Comparison of ENCODE assay signal across 14 cellular contexts in genomic region chr20:36646678-36647077, GRCh38. TPM values are rescaled to one million over a fixed set of nuclear protein-coding genes. Genes with fewer than 3 reads are reported as not detected.
A peak's percentile ranks its signal among the peaks of the same experiment; 100 is the strongest.
DNase-seq lines count a peak whose midpoint lies in the region; ATAC-seq and TF ChIP-seq lines count a peak whose summit lies in the region.
"Had no signal": no experiment of that assay in that cellular context is flagged by ENCODE, and none has a peak within 500 bp of the region (broad histone marks: within the 10 kb centered on the region; RNA-seq: fewer than 3 reads in every experiment).

No MANE protein-coding gene starts in this region.

- H3K27me3 ChIP-seq in Karpas-422 (ENCODE audit: low read length) (no peaks in the 10 kb centered on the region), neural progenitor cell (no peaks in the 10 kb centered on the region)
- H3K27me3 ChIP-seq: tibial artery had no signal

- no peaks in the 10 kb centered on the region for H4K20me1 ChIP-seq in Karpas-422 (ENCODE audit: insufficient read depth, low read depth, low read length)
- no peaks in the 10 kb centered on the region for H4K20me1 ChIP-seq in neural progenitor cell (ENCODE audit: low read depth)

- H3K9ac ChIP-seq in Karpas-422 (ENCODE audit: low read length) (0 out of 2 replicates have a peak overlapping the region, but pooled peaks have one; percentile 18), neural progenitor cell (no peak overlapping the region)

- H3K4me3 ChIP-seq in Karpas-422 (ENCODE audit: low read length) = no peak overlapping the region
- no peak overlapping the region for H3K4me3 ChIP-seq in neural progenitor cell
- H3K4me3 ChIP-seq: tibial artery had no signal

- H3K9me3 ChIP-seq in Karpas-422 (ENCODE audit: low read length) (no peaks in the 10 kb centered on the region), neural progenitor cell (ENCODE audit: low read depth) (no peaks in the 10 kb centered on the region)
- H3K9me3 ChIP-seq: tibial artery had no signal

- no peaks in the 10 kb centered on the region for H3K36me3 ChIP-seq in Karpas-422 (ENCODE audit: insufficient read depth, low read length)
- H3K36me3 ChIP-seq in neural progenitor cell = no peaks in the 10 kb centered on the region

- H3K79me2 ChIP-seq in Karpas-422 (ENCODE audit: low read length) (no peaks in the 10 kb centered on the region), neural progenitor cell (ENCODE audit: low read depth) (no peaks in the 10 kb centered on the region)

- H3K4me1 ChIP-seq in Karpas-422 (ENCODE audit: low read length) (peaks cover 16% of the 10 kb centered on the region), neural progenitor cell (peaks cover 31% of the 10 kb centered on the region)
- H3K4me1 ChIP-seq: tibial artery had no signal

- H2AFZ ChIP-seq in Karpas-422 (ENCODE audit: low read length) = peak overlapping the region; percentile 44; the same call in 1 of the 2 replicates
- no peak overlapping the region for H2AFZ ChIP-seq in neural progenitor cell (replicated peaks)

- H3K27me3 Mint-ChIP-seq in activated CD8-positive, alpha-beta memory T cell treated with anti-CD3 and anti-CD28 coated beads, Interleukin-2, amount 10 ng/mL, durations not matched to agents 7 days and 5 days = no peaks in the 10 kb centered on the region
- no peaks in the 10 kb centered on the region for H3K27me3 Mint-ChIP-seq in activated naive CD8-positive, alpha-beta T cell
- peaks cover 4% of the 10 kb centered on the region for H3K27me3 Mint-ChIP-seq in neural progenitor cell (ENCODE audit: insufficient read depth, low read depth)
- H3K27me3 Mint-ChIP-seq: naive B cell had no signal

- H3F3A ChIP-seq in neural progenitor cell (ENCODE audit: low read depth) = peaks cover 24% of the 10 kb centered on the region

- H3K27ac ChIP-seq in Karpas-422 (ENCODE audit: low read length) (no peak overlapping the region), neural progenitor cell (peak overlapping the region; percentile 41)
- H3K27ac ChIP-seq: tibial artery had no signal

- TF ChIP-seq CTCF in neural progenitor cell (IDR thresholded peaks at IDR 0.05) = no peak

- peaks cover 40% of the 10 kb centered on the region for H3K36me3 Mint-ChIP-seq in activated CD8-positive, alpha-beta memory T cell treated with anti-CD3 and anti-CD28 coated beads, Interleukin-2, amount 10 ng/mL, durations not matched to agents 7 days and 5 days
- peaks cover 7% of the 10 kb centered on the region for H3K36me3 Mint-ChIP-seq in activated naive CD8-positive, alpha-beta T cell
- peaks cover 3% of the 10 kb centered on the region for H3K36me3 Mint-ChIP-seq in neural progenitor cell
- H3K36me3 Mint-ChIP-seq: naive B cell had no signal

- CTCF ChIA-PET in activated CD8-positive, alpha-beta memory T cell treated with anti-CD3 and anti-CD28 coated beads, Interleukin-2, amount 10 ng/mL, durations not matched to agents 7 days and 5 days (lab: Charles Lee) = interaction anchor here (1.0 to 5.4 kb wide), 8 partner anchors 13 to 693 kb away, joined by 3 to 32 read pairs (median 6); partner anchors contain the start of genes RAB5IF and SCAND1

- H3K9me3 Mint-ChIP-seq in activated CD8-positive, alpha-beta memory T cell treated with anti-CD3 and anti-CD28 coated beads, Interleukin-2, amount 10 ng/mL, durations not matched to agents 7 days and 5 days (ENCODE audit: low read depth) = no peaks in the 10 kb centered on the region
- no peaks in the 10 kb centered on the region for H3K9me3 Mint-ChIP-seq in activated naive CD8-positive, alpha-beta T cell (ENCODE audit: low read depth)
- no peaks in the 10 kb centered on the region for H3K9me3 Mint-ChIP-seq in neural progenitor cell
- H3K9me3 Mint-ChIP-seq: naive B cell had no signal

- no peak for DNase-seq in activated CD8-positive, alpha-beta memory T cell treated with anti-CD3 and anti-CD28 coated beads, Interleukin-2, amount 10 ng/mL, durations not matched to agents 7 days and 5 days
- DNase-seq in activated CD8-positive, alpha-beta memory T cell treated with anti-CD3 and anti-CD28 coated beads for 24 hours = no peak
- DNase-seq in Karpas-422 = no peak
- no peak for DNase-seq in neural progenitor cell (ENCODE audit: low spot score)
- DNase-seq in NCI-H2227 treated with DMSO at 0.1 percent for 48 hours (lab: John Stamatoyannopoulos, UW) = no peak
- no peak for DNase-seq in NCI-H128 (lab: John Stamatoyannopoulos, UW; ENCODE audit: unreplicated experiment)
- DNase-seq: ACHN, Calu3, foreskin melanocyte, NCI-H2081 treated with DMSO at 0.1 percent for 48 hours, tibial artery had no signal

- peaks cover 35% of the 10 kb centered on the region for H3K4me1 Mint-ChIP-seq in activated CD8-positive, alpha-beta memory T cell treated with anti-CD3 and anti-CD28 coated beads, Interleukin-2, amount 10 ng/mL, durations not matched to agents 7 days and 5 days
- H3K4me1 Mint-ChIP-seq in activated naive CD8-positive, alpha-beta T cell (ENCODE audit: low read depth) = peaks cover 48% of the 10 kb centered on the region
- peaks cover 18% of the 10 kb centered on the region for H3K4me1 Mint-ChIP-seq in neural progenitor cell

- H3K27ac Mint-ChIP-seq in activated CD8-positive, alpha-beta memory T cell treated with anti-CD3 and anti-CD28 coated beads, Interleukin-2, amount 10 ng/mL, durations not matched to agents 7 days and 5 days = peak overlapping the region; percentile 98
- peak overlapping the region; percentile 100 for H3K27ac Mint-ChIP-seq in activated naive CD8-positive, alpha-beta T cell
- H3K27ac Mint-ChIP-seq in neural progenitor cell = peak overlapping the region; percentile 72

- peak overlapping the region; percentile 35 for H3K4me2 ChIP-seq in Karpas-422 (ENCODE audit: low read depth, low read length, poor library complexity, severe bottlenecking)
- H3K4me2 ChIP-seq in neural progenitor cell = peak overlapping the region; percentile 55

- H3K4me3 Mint-ChIP-seq in activated CD8-positive, alpha-beta memory T cell treated with anti-CD3 and anti-CD28 coated beads, Interleukin-2, amount 10 ng/mL, durations not matched to agents 7 days and 5 days = no peak overlapping the region
- peak overlapping the region; percentile 95 for H3K4me3 Mint-ChIP-seq in activated naive CD8-positive, alpha-beta T cell
- H3K4me3 Mint-ChIP-seq in neural progenitor cell = no peak overlapping the region

- H3K9me2 ChIP-seq in Karpas-422 (replicated peaks; ENCODE audit: insufficient read depth, low read length) = no peaks in the 10 kb centered on the region

- no peak for ATAC-seq in activated CD8-positive, alpha-beta memory T cell treated with anti-CD3 and anti-CD28 coated beads, Interleukin-2, amount 10 ng/mL, durations not matched to agents 7 days and 5 days
- no peak for ATAC-seq in HG03457 (IDR thresholded peaks at IDR 0.05; ENCODE audit: unreplicated experiment)

RNA-seq across cellular contexts. Expression of gene SLA2, which starts 0.7 kb away (rescaled TPM):
- total RNA-seq in activated CD8-positive, alpha-beta memory T cell treated with anti-CD3 and anti-CD28 coated beads, Interleukin-2, amount 10 ng/mL, durations not matched to agents 7 days and 5 days = 100 to 1,000 TPM; 109 to 140 TPM
- 0.19 and 0.36 TPM in 2 replicates for total RNA-seq in Karpas-422 (2014; rRNA removed; shearing (Covaris generic); ENCODE audit: low replicate concordance)
- 0.21 and 0.50 TPM in 2 replicates for total RNA-seq in neural progenitor cell (ENCODE audit: low replicate concordance)
- total RNA-seq: Calu3 had no signal

RNA-seq across cellular contexts. Expression of gene RAB5IF, which starts 41.1 kb away (rescaled TPM):
- total RNA-seq in activated CD8-positive, alpha-beta memory T cell treated with anti-CD3 and anti-CD28 coated beads, Interleukin-2, amount 10 ng/mL, durations not matched to agents 7 days and 5 days = 100 to 1,000 TPM in 1 of 2 experiments, 10 to 100 TPM in 1; 81.8 to 115 TPM
- total RNA-seq in Karpas-422 (2014; rRNA removed; shearing (Covaris generic); ENCODE audit: low replicate concordance) = 82.1 and 89.0 TPM in 2 replicates
- total RNA-seq in neural progenitor cell (ENCODE audit: low replicate concordance) = 69.5 and 90.1 TPM in 2 replicates

Comparison
In these comparisons a context has a peak if more than half of its experiments do, and no peak if none do; other contexts are left out.
1. RNA of gene SLA2, which starts 0.7 kb away (total RNA-seq): 109 to 140 TPM in activated CD8-positive, alpha-beta memory T cell treated with anti-CD3 and anti-CD28 coated beads, Interleukin-2, amount 10 ng/mL, durations not matched to agents 7 days and 5 days; 0.21 to 0.50 TPM in neural progenitor cell and 0.19 to 0.36 TPM in Karpas-422; every median in the first group is over 10 times any median in the second.
2. Peak in every context shown above with its lines, with median percentiles within 50 percentile points of each other: H3K27ac Mint-ChIP-seq.